10 cellular contexts compared by ENCODE assay signal in genomic region chr2:157256621-157257020, GRCh38. TPM values are rescaled to one million over a fixed set of nuclear protein-coding genes. Genes with fewer than 3 reads are reported as not detected.
A peak's percentile ranks its signal among the peaks of the same experiment; 100 is the strongest.
DNase-seq lines count a peak whose midpoint lies in the region; ATAC-seq, FAIRE-seq and TF ChIP-seq lines count a peak whose summit lies in the region.
"Had no signal": no experiment of that assay in that cellular context is flagged by ENCODE, and none has a peak within 500 bp of the region (broad histone marks: within the 10 kb centered on the region; RNA-seq: fewer than 3 reads in every experiment).

No MANE protein-coding gene starts in this region.

- H3K4me3 Mint-ChIP-seq in chondrocyte (ENCODE audit: unreplicated experiment): no peak overlapping the region

- no peaks in the 10 kb centered on the region for H3K36me3 Mint-ChIP-seq in chondrocyte (ENCODE audit: low read depth)

- H3K27me3 Mint-ChIP-seq in chondrocyte (ENCODE audit: low read depth): no peaks in the 10 kb centered on the region

- no peak overlapping the region for H3K27ac ChIP-seq in Karpas-422 (ENCODE audit: low read length)
- H3K27ac ChIP-seq: VCaP had no signal

- no peaks in the 10 kb centered on the region for H3K79me2 ChIP-seq in Karpas-422 (ENCODE audit: low read length)

- peak; percentile 98 for ATAC-seq in HG03103 (IDR thresholded peaks at IDR 0.05; ENCODE audit: low read depth, unreplicated experiment)

- H3K4me1 Mint-ChIP-seq in chondrocyte (ENCODE audit: low read depth): peaks cover 48% of the 10 kb centered on the region

- no peak overlapping the region for H2AFZ ChIP-seq in Karpas-422 (ENCODE audit: low read length)

- H3K4me3 ChIP-seq in Karpas-422 (ENCODE audit: low read length): no peak overlapping the region

- H3K9me2 ChIP-seq in Karpas-422 (replicated peaks; ENCODE audit: insufficient read depth, low read length): no peaks in the 10 kb centered on the region

- H3K27me3 ChIP-seq in Karpas-422 (ENCODE audit: low read length): 0 out of 2 replicates have a peak, but pooled peaks cover 3% of the 10 kb centered on the region

- no peak overlapping the region for H3K9ac ChIP-seq in Karpas-422 (ENCODE audit: low read length)

- H3K9me3 Mint-ChIP-seq in chondrocyte (ENCODE audit: low read depth): no peaks in the 10 kb centered on the region

- peak overlapping the region; percentile 27 for H3K27ac Mint-ChIP-seq in chondrocyte (ENCODE audit: unreplicated experiment)

- peak; percentile 59 for FAIRE-seq in GM18507 (lab: Jason Lieb, UNC)

- no peak overlapping the region for H3K4me2 ChIP-seq in Karpas-422 (ENCODE audit: low read depth, low read length, poor library complexity, severe bottlenecking)

- no peaks in the 10 kb centered on the region for H4K20me1 ChIP-seq in Karpas-422 (ENCODE audit: insufficient read depth, low read depth, low read length)

- H3K4me1 ChIP-seq in Karpas-422 (ENCODE audit: low read length): no peaks in the 10 kb centered on the region

- no peaks in the 10 kb centered on the region for H3K36me3 ChIP-seq in Karpas-422 (ENCODE audit: insufficient read depth, low read length)

- DNase-seq in GM18507 (ENCODE audit: extremely low spot score, insufficient read length, low read depth) (no peak), GM20000 (ENCODE audit: low spot score) (peak; percentile 20), chondrocyte (ENCODE audit: low spot score) (no peak), Karpas-422 (no peak), AG08396 (ENCODE audit: low spot score) (no peak), DMS79 treated with DMSO at 0.1 percent for 48 hours (lab: John Stamatoyannopoulos, UW) (no peak), midbrain (lab: John Stamatoyannopoulos, UW) (no peak)
- DNase-seq: NCI-H1930 had no signal

- TF ChIP-seq CTCF in GM20000 (IDR thresholded peaks at IDR 0.05; ENCODE audit: extremely low read depth, missing control alignments): no peak
- no peak for TF ChIP-seq CTCF in chondrocyte (IDR thresholded peaks at IDR 0.05)

- H3K9me3 ChIP-seq in Karpas-422 (ENCODE audit: low read length): no peaks in the 10 kb centered on the region

RNA-seq across cellular contexts. Expression of gene GALNT5, which starts 0.9 kb away (rescaled TPM):
- 14.2 to 30.0 TPM (median 14.4 TPM) in 3 replicates for total RNA-seq in chondrocyte
- not detected in 2 replicates for total RNA-seq in Karpas-422 (2014; rRNA removed; shearing (Covaris generic); ENCODE audit: low replicate concordance)

Comparison
In these comparisons a context has a peak if more than half of its experiments do, and no peak if none do; other contexts are left out.
1. RNA of gene GALNT5, which starts 0.9 kb away (total RNA-seq): 14.2 to 30.0 TPM in chondrocyte; not detected in Karpas-422; every median in the first group is over 10 times any median in the second.